ENCODE assay signal across 8 cellular contexts in the genomic region with DNA sequence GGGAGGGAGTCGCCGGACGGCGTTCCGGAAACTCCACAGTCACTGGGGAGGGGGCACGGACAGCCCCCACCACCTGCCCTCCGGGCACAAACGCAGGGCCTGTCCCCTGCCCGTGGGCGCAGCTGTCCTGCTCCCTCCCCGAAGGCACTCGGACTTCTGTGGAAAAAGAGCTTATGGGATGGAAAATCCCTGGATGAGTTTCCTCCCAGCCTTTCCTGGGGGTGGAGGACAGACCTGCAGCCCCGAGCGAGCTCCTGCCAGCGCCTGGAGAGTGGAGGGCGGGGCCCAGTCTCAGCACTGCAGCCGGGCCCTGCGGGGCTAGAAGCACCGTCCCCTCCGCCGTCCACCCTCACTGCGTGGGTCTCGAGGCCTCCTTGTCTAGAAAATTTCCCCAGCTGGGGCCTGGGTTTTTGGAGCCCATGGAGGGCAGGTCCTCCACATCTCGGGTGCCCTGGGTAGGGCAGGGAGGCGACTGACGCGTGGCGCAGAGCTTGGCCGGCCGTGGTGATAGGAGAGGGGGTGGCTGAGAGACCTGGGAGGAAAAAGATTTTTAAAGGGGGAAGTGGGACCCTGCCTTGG. TPM values are rescaled to one million over a fixed set of nuclear protein-coding genes. Genes with fewer than 3 reads are reported as not detected.
A peak's percentile ranks its signal among the peaks of the same experiment; 100 is the strongest.
DNase-seq lines count a peak whose midpoint lies in the region; ATAC-seq and TF ChIP-seq lines count a peak whose summit lies in the region.

No MANE protein-coding gene starts in this region.

- no peak for TF ChIP-seq POLR2A in prostate gland (IDR thresholded peaks at IDR 0.05)

- peak overlapping the region; percentile 79 to 82 for H3K27ac ChIP-seq in prostate gland

- ATAC-seq in left ventricle myocardium superior = peak; percentile 21
- no peak for ATAC-seq in HG02870 (IDR thresholded peaks at IDR 0.05; ENCODE audit: unreplicated experiment)
- ATAC-seq in HG03469 (IDR thresholded peaks at IDR 0.05; ENCODE audit: unreplicated experiment) = no peak

- H3K4me3 ChIP-seq in prostate gland = no peak overlapping the region

- intact Hi-C loops in left ventricle myocardium superior (cut with micrococcal nuclease) = loop anchor here (10.0 kb wide), 1 partner anchor 130 kb away; no protein-coding TSS in a partner anchor
- intact Hi-C loops in prostate gland (cut with DNase I) = loop anchor here (10.0 kb wide), 1 partner anchor 350 kb away; the partner anchor contains the start of genes C21orf58 and PCNT

- 32% methylated on average over 30 of the region's 30 CpGs for WGBS in prostate gland

- TF ChIP-seq CTCF in prostate gland (IDR thresholded peaks at IDR 0.05) = peak in 1 of 4 experiments; percentile 8

- no peaks in the 10 kb centered on the region for H3K36me3 ChIP-seq in prostate gland

- peaks cover 9% of the 10 kb centered on the region for H3K4me1 ChIP-seq in prostate gland (replicated peaks)

- DNase-seq in COLO829 (ENCODE audit: low spot score) (peak; percentile 74), T1000 (lab: John Stamatoyannopoulos, UW) (peak; percentile 68), left ventricle myocardium superior (peak; percentile 83), prostate gland (ENCODE audit: low spot score) (no peak), epidermal melanocyte (ENCODE audit: insufficient read length, low spot score) (no peak), NOMO-1 treated with dmso at 0.1 percent for 144 hours (lab: John Stamatoyannopoulos, UW; ENCODE audit: unreplicated experiment) (no peak)

- H3K27me3 ChIP-seq in prostate gland (replicated peaks; ENCODE audit: insufficient read depth) = no peaks in the 10 kb centered on the region

- H3K9me3 ChIP-seq in prostate gland = no peaks in the 10 kb centered on the region

RNA-seq across cellular contexts. Expression of gene COL6A1, which starts 6.5 kb away (rescaled TPM):
- total RNA-seq in left ventricle myocardium superior (188 TPM), prostate gland (100 to 1,000 TPM; 163 to 265 TPM)

Comparison
In these comparisons a context has a peak if more than half of its experiments do, and no peak if none do; other contexts are left out.
1. DNase-seq: peak in COLO829 (single experiment), T1000 (single experiment) and left ventricle myocardium superior (single experiment); none in prostate gland (single experiment), epidermal melanocyte (single experiment) and NOMO-1 treated with dmso at 0.1 percent for 144 hours (single experiment).